In genomic region chr11:79582434-79582833, GRCh38 we compare ENCODE assay signal across 36 cellular contexts.
"Had no signal": no experiment of that assay in that cellular context is flagged by ENCODE, and none has a peak within 500 bp of the region (broad histone marks: within the 10 kb centered on the region; RNA-seq: fewer than 3 reads in every experiment).

No MANE protein-coding gene starts in this region.

- H3K27ac Mint-ChIP-seq: activated CD4-positive, alpha-beta memory T cell treated with anti-CD3 and anti-CD28 coated beads, Interleukin-2, amount 10 ng/mL, durations not matched to agents 7 days and 5 days; activated CD4-positive, alpha-beta T cell treated with anti-CD3 and anti-CD28 coated beads for 36 hours; activated CD4-positive, alpha-beta T cell treated with anti-CD3 and anti-CD28 coated beads, Interleukin-2, amount 10 ng/mL, durations not matched to agents 7 days and 5 days; activated CD8-positive, alpha-beta memory T cell treated with anti-CD3 and anti-CD28 coated beads, Interleukin-2, amount 10 ng/mL, durations not matched to agents 7 days and 5 days; activated CD8-positive, alpha-beta T cell treated with anti-CD3 and anti-CD28 coated beads, Interleukin-2, amount 10 ng/mL, durations not matched to agents 7 days and 5 days; activated naive CD4-positive, alpha-beta T cell treated with anti-CD3 and anti-CD28 coated beads, Interleukin-2, amount 10 ng/mL, durations not matched to agents 7 days and 5 days; activated naive CD4-positive, alpha-beta T cell treated with anti-CD3 and anti-CD28 coated beads, Interleukin-2, amount 50 U/mL, for 24 hours; activated naive CD8-positive, alpha-beta T cell; activated naive CD8-positive, alpha-beta T cell treated with anti-CD3 and anti-CD28 coated beads, Interleukin-2, amount 10 ng/mL, durations not matched to agents 7 days and 5 days; activated naive CD8-positive, alpha-beta T cell treated with anti-CD3 and anti-CD28 coated beads, Interleukin-2, amount 50 U/mL, for 24 hours; activated T-cell treated with anti-CD3 and anti-CD28 coated beads, Interleukin-2, amount 50 U/mL, for 24 hours; activated T-helper 2 cell treated with anti-CD3 and anti-CD28 coated beads, Interferon-gamma antibody, Interleukin-2, Interleukin-4, amounts not matched to agents 10 μg/mL and 5 μg/mL and 100 μg/mL, durations not matched to agents 14 hours and 24 hours and 36 hours; T-helper 1 cell treated with Interleukin-12 subunit alpha and Interleukin-12 subunit beta and Interleukin-4 antibody, amounts not matched to agents 30 μg/mL and 1 μg/mL, for 36 hours; T-helper 2 cell treated with Interferon-gamma antibody and Interleukin-4, amounts not matched to agents 5 μg/mL and 100 μg/mL, for 36 hours had no signal

- H3K36me3 ChIP-seq: ascending aorta, brain microvascular endothelial cell, breast epithelium had no signal

- H3K9me3 ChIP-seq: ascending aorta had no signal

- FAIRE-seq: TTC549 had no signal

- DNase-seq: activated CD4-positive, alpha-beta memory T cell treated with anti-CD3 and anti-CD28 coated beads, Interleukin-2, amount 10 ng/mL, durations not matched to agents 7 days and 5 days; activated CD4-positive, alpha-beta T cell treated with anti-CD3 and anti-CD28 coated beads for 1 hour; activated CD4-positive, alpha-beta T cell treated with anti-CD3 and anti-CD28 coated beads for 36 hours; activated CD4-positive, alpha-beta T cell treated with anti-CD3 and anti-CD28 coated beads for 48 hours; activated CD4-positive, alpha-beta T cell treated with anti-CD3 and anti-CD28 coated beads, Interleukin-2, amount 10 ng/mL, durations not matched to agents 7 days and 5 days; activated CD4-positive, alpha-beta T cell treated with anti-CD3 and anti-CD28 coated beads, Interleukin-2, amount 50 U/mL, for 48 hours; activated CD4-positive, CD25-positive, alpha-beta regulatory T cell; activated CD8-positive, alpha-beta memory T cell treated with anti-CD3 and anti-CD28 coated beads for 24 hours; activated CD8-positive, alpha-beta memory T cell treated with anti-CD3 and anti-CD28 coated beads, Interleukin-2, amount 10 ng/mL, durations not matched to agents 7 days and 5 days; activated CD8-positive, alpha-beta memory T cell treated with anti-CD3 and anti-CD28 coated beads, Interleukin-2, amount 50 U/mL, for 48 hours; activated CD8-positive, alpha-beta T cell treated with anti-CD3 and anti-CD28 coated beads, Interleukin-2, amount 10 ng/mL, durations not matched to agents 7 days and 5 days; activated effector memory CD4-positive, alpha-beta T cell treated with Interleukin-2 at 50 U/mL for 16 hours; activated gamma-delta T cell; activated naive CD4-positive, alpha-beta T cell treated with anti-CD3 and anti-CD28 coated beads, Interleukin-2, amount 10 ng/mL, durations not matched to agents 7 days and 5 days; activated naive CD4-positive, alpha-beta T cell treated with Interleukin-2 at 50 U/mL for 16 hours; activated naive CD8-positive, alpha-beta T cell treated with anti-CD3 and anti-CD28 coated beads, Interleukin-2, amount 10 ng/mL, durations not matched to agents 7 days and 5 days; activated naive CD8-positive, alpha-beta T cell treated with anti-CD3 and anti-CD28 coated beads, Interleukin-2, amount 50 U/mL, for 24 hours; activated T-cell treated with anti-CD3 and anti-CD28 coated beads, Interleukin-2, amount 50 U/mL, for 24 hours; activated T-cell treated with anti-CD3 and anti-CD28 coated beads, Interleukin-2, amount 50 U/mL, for 48 hours; amygdala; anterior cingulate cortex; brain microvascular endothelial cell; central memory CD4-positive, alpha-beta T cell; T-helper 1 cell; T-helper 2 cell; T-helper 9 cell had no signal

- H3K9me3 Mint-ChIP-seq: activated T-cell treated with anti-CD3 and anti-CD28 coated beads, Interleukin-2, amount 50 U/mL, for 24 hours; activated T-helper 2 cell treated with anti-CD3 and anti-CD28 coated beads, Interferon-gamma antibody, Interleukin-2, Interleukin-4, amounts not matched to agents 10 μg/mL and 5 μg/mL and 100 μg/mL, durations not matched to agents 14 hours and 24 hours and 36 hours; T-helper 2 cell treated with Interferon-gamma antibody and Interleukin-4, amounts not matched to agents 5 μg/mL and 100 μg/mL, for 36 hours had no signal

- H3K27ac ChIP-seq: ascending aorta, brain microvascular endothelial cell, breast epithelium, VCaP had no signal

- ATAC-seq: activated CD4-positive, alpha-beta T cell treated with anti-CD3 and anti-CD28 coated beads for 36 hours; activated CD4-positive, CD25-positive, alpha-beta regulatory T cell treated with anti-CD3 and anti-CD28 coated beads, Interleukin-2, amount 50 U/mL, for 24 hours; activated CD8-positive, alpha-beta memory T cell treated with anti-CD3 and anti-CD28 coated beads, Interleukin-2, amount 10 ng/mL, durations not matched to agents 7 days and 5 days; activated CD8-positive, alpha-beta T cell treated with anti-CD3 and anti-CD28 coated beads, Interleukin-2, amount 10 ng/mL, durations not matched to agents 7 days and 5 days; activated naive CD8-positive, alpha-beta T cell treated with anti-CD3 and anti-CD28 coated beads, Interleukin-2, amount 50 U/mL, for 24 hours had no signal

- H3K27me3 ChIP-seq: ascending aorta, brain microvascular endothelial cell had no signal

- H3K4me3 Mint-ChIP-seq: activated CD4-positive, alpha-beta memory T cell treated with anti-CD3 and anti-CD28 coated beads, Interleukin-2, amount 10 ng/mL, durations not matched to agents 7 days and 5 days; activated CD4-positive, alpha-beta T cell treated with anti-CD3 and anti-CD28 coated beads for 36 hours; activated CD4-positive, alpha-beta T cell treated with anti-CD3 and anti-CD28 coated beads, Interleukin-2, amount 10 ng/mL, durations not matched to agents 7 days and 5 days; activated CD8-positive, alpha-beta memory T cell treated with anti-CD3 and anti-CD28 coated beads, Interleukin-2, amount 10 ng/mL, durations not matched to agents 7 days and 5 days; activated CD8-positive, alpha-beta T cell treated with anti-CD3 and anti-CD28 coated beads, Interleukin-2, amount 10 ng/mL, durations not matched to agents 7 days and 5 days; activated naive CD4-positive, alpha-beta T cell treated with anti-CD3 and anti-CD28 coated beads, Interleukin-2, amount 10 ng/mL, durations not matched to agents 7 days and 5 days; activated naive CD4-positive, alpha-beta T cell treated with anti-CD3 and anti-CD28 coated beads, Interleukin-2, amount 50 U/mL, for 24 hours; activated naive CD8-positive, alpha-beta T cell; activated naive CD8-positive, alpha-beta T cell treated with anti-CD3 and anti-CD28 coated beads, Interleukin-2, amount 10 ng/mL, durations not matched to agents 7 days and 5 days; activated naive CD8-positive, alpha-beta T cell treated with anti-CD3 and anti-CD28 coated beads, Interleukin-2, amount 50 U/mL, for 24 hours; activated T-cell treated with anti-CD3 and anti-CD28 coated beads, Interleukin-2, amount 50 U/mL, for 24 hours; T-helper 1 cell treated with Interleukin-12 subunit alpha and Interleukin-12 subunit beta and Interleukin-4 antibody, amounts not matched to agents 30 μg/mL and 1 μg/mL, for 36 hours; T-helper 2 cell treated with Interferon-gamma antibody and Interleukin-4, amounts not matched to agents 5 μg/mL and 100 μg/mL, for 36 hours had no signal

- H3K4me1 Mint-ChIP-seq: activated CD4-positive, alpha-beta memory T cell treated with anti-CD3 and anti-CD28 coated beads, Interleukin-2, amount 10 ng/mL, durations not matched to agents 7 days and 5 days; activated CD4-positive, alpha-beta T cell treated with anti-CD3 and anti-CD28 coated beads for 36 hours; activated CD4-positive, alpha-beta T cell treated with anti-CD3 and anti-CD28 coated beads, Interleukin-2, amount 10 ng/mL, durations not matched to agents 7 days and 5 days; activated CD8-positive, alpha-beta memory T cell treated with anti-CD3 and anti-CD28 coated beads, Interleukin-2, amount 10 ng/mL, durations not matched to agents 7 days and 5 days; activated naive CD4-positive, alpha-beta T cell treated with anti-CD3 and anti-CD28 coated beads, Interleukin-2, amount 10 ng/mL, durations not matched to agents 7 days and 5 days; activated naive CD4-positive, alpha-beta T cell treated with anti-CD3 and anti-CD28 coated beads, Interleukin-2, amount 50 U/mL, for 24 hours; activated naive CD8-positive, alpha-beta T cell treated with anti-CD3 and anti-CD28 coated beads, Interleukin-2, amount 10 ng/mL, durations not matched to agents 7 days and 5 days; activated naive CD8-positive, alpha-beta T cell treated with anti-CD3 and anti-CD28 coated beads, Interleukin-2, amount 50 U/mL, for 24 hours had no signal

- H3K36me3 Mint-ChIP-seq: activated CD8-positive, alpha-beta memory T cell treated with anti-CD3 and anti-CD28 coated beads, Interleukin-2, amount 10 ng/mL, durations not matched to agents 7 days and 5 days; activated naive CD4-positive, alpha-beta T cell treated with anti-CD3 and anti-CD28 coated beads, Interleukin-2, amount 10 ng/mL, durations not matched to agents 7 days and 5 days; activated naive CD4-positive, alpha-beta T cell treated with anti-CD3 and anti-CD28 coated beads, Interleukin-2, amount 50 U/mL, for 24 hours; activated naive CD8-positive, alpha-beta T cell; activated naive CD8-positive, alpha-beta T cell treated with anti-CD3 and anti-CD28 coated beads, Interleukin-2, amount 10 ng/mL, durations not matched to agents 7 days and 5 days had no signal

- H3K27me3 Mint-ChIP-seq: activated CD4-positive, alpha-beta memory T cell treated with anti-CD3 and anti-CD28 coated beads, Interleukin-2, amount 10 ng/mL, durations not matched to agents 7 days and 5 days; activated CD4-positive, alpha-beta T cell treated with anti-CD3 and anti-CD28 coated beads for 36 hours; activated CD4-positive, alpha-beta T cell treated with anti-CD3 and anti-CD28 coated beads, Interleukin-2, amount 10 ng/mL, durations not matched to agents 7 days and 5 days; activated CD8-positive, alpha-beta memory T cell treated with anti-CD3 and anti-CD28 coated beads, Interleukin-2, amount 10 ng/mL, durations not matched to agents 7 days and 5 days; activated naive CD4-positive, alpha-beta T cell treated with anti-CD3 and anti-CD28 coated beads, Interleukin-2, amount 10 ng/mL, durations not matched to agents 7 days and 5 days; activated naive CD4-positive, alpha-beta T cell treated with anti-CD3 and anti-CD28 coated beads, Interleukin-2, amount 50 U/mL, for 24 hours; activated naive CD8-positive, alpha-beta T cell; activated naive CD8-positive, alpha-beta T cell treated with anti-CD3 and anti-CD28 coated beads, Interleukin-2, amount 10 ng/mL, durations not matched to agents 7 days and 5 days; activated naive CD8-positive, alpha-beta T cell treated with anti-CD3 and anti-CD28 coated beads, Interleukin-2, amount 50 U/mL, for 24 hours; activated T-cell treated with anti-CD3 and anti-CD28 coated beads, Interleukin-2, amount 50 U/mL, for 24 hours had no signal

- H3K4me1 ChIP-seq: ascending aorta, breast epithelium had no signal

- H3K4me3 ChIP-seq: ascending aorta, breast epithelium had no signal
